In the genomic region with DNA sequence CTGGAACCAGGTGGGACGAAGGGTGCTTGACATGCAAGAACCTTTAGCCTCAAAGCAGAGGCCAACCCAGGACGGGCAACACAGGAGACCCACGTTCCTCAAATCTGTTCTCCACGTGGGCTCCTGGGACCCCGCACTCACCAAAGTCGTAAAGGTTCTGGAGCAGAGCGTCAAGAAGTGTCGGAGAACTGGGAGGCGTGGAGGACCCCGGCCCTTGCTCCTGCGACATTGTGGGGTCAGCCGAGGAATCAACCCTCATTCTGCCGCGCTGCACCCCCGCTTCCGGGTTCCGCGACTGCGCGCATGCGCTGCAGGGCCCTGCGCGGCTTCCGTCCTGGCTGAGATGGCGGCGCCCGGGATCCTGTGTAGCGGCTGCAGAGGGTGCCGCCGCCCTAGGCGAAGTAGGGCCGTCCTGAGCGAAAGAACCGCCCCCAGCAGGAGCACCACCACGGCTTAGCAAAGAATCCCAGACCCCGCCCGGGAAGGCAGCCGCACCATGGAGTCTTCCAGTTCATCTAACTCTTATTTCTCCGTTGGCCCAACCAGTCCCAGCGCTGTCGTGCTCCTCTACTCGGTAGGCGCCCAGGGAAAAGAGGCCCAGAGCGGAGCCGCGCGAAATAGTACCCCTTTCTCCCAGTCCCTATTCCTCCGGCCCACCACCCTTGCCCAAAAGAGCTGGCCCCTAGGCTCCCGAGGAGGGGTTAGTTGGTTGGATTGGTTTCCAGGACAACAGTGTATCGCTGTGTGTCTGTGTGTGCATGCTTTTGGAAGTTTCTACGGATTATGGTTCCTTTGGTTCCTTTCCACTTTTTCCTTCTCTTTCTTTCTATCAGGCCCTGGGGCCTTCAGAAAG, we compare ENCODE assay signal across 8 cellular contexts. TPM values are rescaled to one million over a fixed set of nuclear protein-coding genes. Genes with fewer than 3 reads are reported as not detected.
DNase-seq lines count a peak whose midpoint lies in the region; ATAC-seq and TF ChIP-seq lines count a peak whose summit lies in the region.

A gene (plus strand): TSS at position 330 of the 853 bp plus-strand sequence. CDS start 167 bp downstream, at position 497.

- BruUV-seq in PC-9 (replicated peaks; lab: Mats Ljungman, UMichigan): TSS peak; percentile 70

- DNase-seq in DMS 273 (lab: John Stamatoyannopoulos, UW; ENCODE audit: unreplicated experiment) (peak; percentile 96), HuH-7 (ENCODE audit: low spot score) (peak; percentile 93), PC-9 (peak; percentile 75 to 89), erythroblast (lab: John Stamatoyannopoulos, UW) (peak; percentile 92 to 96)
- DNase-seq in activated T-cell treated with anti-CD3 and anti-CD28 coated beads, Interleukin-2, amount 50 U/mL, for 1 hour: peak; percentile 92
- peak; percentile 93 for DNase-seq in stimulated activated CD8-positive, alpha-beta memory T cell treated with anti-CD3 and anti-CD28 coated beads, Interleukin-4, amount 100 ng/mL, for 48 hours

- peak within 1 kb of the TSS; percentile 46; the same call in 1 of the 2 replicates for H3K27ac ChIP-seq in PC-9

- intact Hi-C loops in PC-9 (cut with micrococcal nuclease; ENCODE audit: unreplicated experiment): loop anchor here (1.0 to 5.0 kb wide), 3 partner anchors 30 to 286 kb away; a partner anchor contains a TSS

- H4K20me1 ChIP-seq in PC-9 (ENCODE audit: insufficient read depth): no peaks in the 10 kb centered on the region

- peak within 1 kb of the TSS; percentile 100 for H2AFZ ChIP-seq in PC-9

- peak within 1 kb of the TSS; percentile 98 for H3K4me3 ChIP-seq in PC-9
- peak within 1 kb of the TSS; percentile 44 for H3K4me3 ChIP-seq in mucosa of stomach (ENCODE audit: low read length)

- TF ChIP-seq POLR2A in erythroblast (IDR thresholded peaks at IDR 0.05; ENCODE audit: low read length): peak; percentile 94

- ATAC-seq in GM21447 (IDR thresholded peaks at IDR 0.05; ENCODE audit: unreplicated experiment): peak; percentile 90

- CTCF ChIA-PET in PC-9 (lab: Charles Lee): interaction anchor here (0.7 kb wide), 1 partner anchor 156 kb away, joined by 4 read pairs; no protein-coding TSS in a partner anchor

- H3K4me1 ChIP-seq in PC-9 (replicated peaks; ENCODE audit: insufficient read depth) (peaks cover 19% of the 10 kb centered on the region), mucosa of stomach (ENCODE audit: control insufficient read depth, insufficient read depth, low read length) (peaks cover 28% of the 10 kb centered on the region)

- H3K36me3 ChIP-seq in PC-9 (ENCODE audit: low read depth) (peaks cover 25% of the 10 kb centered on the region), mucosa of stomach (ENCODE audit: control insufficient read depth, insufficient read depth, low read length) (peaks cover 5% of the 10 kb centered on the region)

- POLR2A ChIA-PET in PC-9 (lab: Charles Lee; ENCODE audit: unreplicated experiment): interaction anchor here (0.6 to 0.9 kb wide), 3 partner anchors 13 to 372 kb away, joined by 4 to 15 read pairs (median 4); a partner anchor contains a TSS

- H3K9me3 ChIP-seq in PC-9 (ENCODE audit: insufficient read depth, low read depth) (no peaks in the 10 kb centered on the region), mucosa of stomach (ENCODE audit: control insufficient read depth, low read length) (no peaks in the 10 kb centered on the region)

- H3K9me2 ChIP-seq in PC-9 (ENCODE audit: insufficient read depth): no peaks in the 10 kb centered on the region

- H3K79me2 ChIP-seq in PC-9 (ENCODE audit: low read depth): peaks cover 60% of the 10 kb centered on the region

- H3F3A ChIP-seq in PC-9 (ENCODE audit: insufficient read depth, low read depth): no peaks in the 10 kb centered on the region

- peak within 1 kb of the TSS; percentile 84 for H3K9ac ChIP-seq in mucosa of stomach (ENCODE audit: low read length)

- H3K27me3 ChIP-seq in PC-9 (ENCODE audit: insufficient read depth, low read depth) (no peaks in the 10 kb centered on the region), mucosa of stomach (ENCODE audit: control insufficient read depth, insufficient read depth, low read length) (no peaks in the 10 kb centered on the region)

- TF ChIP-seq CTCF in PC-9 (conservative IDR thresholded peaks at IDR 0.05): no peak

- peak within 1 kb of the TSS; percentile 92 for H3K4me2 ChIP-seq in PC-9

RNA-seq across cellular contexts. Expression of the gene that starts here (rescaled TPM):
- total RNA-seq in PC-9 (2021): 21.8 and 22.3 TPM in 2 replicates

Comparison
In these comparisons a context has a peak if more than half of its experiments do, and no peak if none do; other contexts are left out.
1. Peak in every context shown above with its lines: DNase-seq, ATAC-seq, H3K4me3 ChIP-seq and H3K27ac ChIP-seq.